10 cellular contexts compared by ENCODE assay signal in genomic region chr2:113174369-113174735, GRCh38. TPM values are rescaled to one million over a fixed set of nuclear protein-coding genes. Genes with fewer than 3 reads are reported as not detected.
DNase-seq lines count a peak whose midpoint lies in the region; ATAC-seq and TF ChIP-seq lines count a peak whose summit lies in the region.
"Had no signal": no experiment of that assay in that cellular context is flagged by ENCODE, and none has a peak within 500 bp of the region (broad histone marks: within the 10 kb centered on the region; RNA-seq: fewer than 3 reads in every experiment).

No MANE protein-coding gene starts in this region.

- TF ChIP-seq POLR2A in NB4 (IDR thresholded peaks at IDR 0.05; ENCODE audit: extremely low read depth, insufficient read length) (no peak), gastroesophageal sphincter (IDR thresholded peaks at IDR 0.05) (no peak)

- H3K27ac ChIP-seq in effector memory CD4-positive, alpha-beta T cell (ENCODE audit: insufficient read depth, low read length, poor library complexity, severe bottlenecking): peak overlapping the region; percentile 85
- H3K27ac ChIP-seq in skin epidermis (peak overlapping the region in 20 of 21 experiments; percentile 17 to 95 (median 80)), gastroesophageal sphincter (peak overlapping the region in 2 of 4 donors; percentile 17 to 25)
- H3K27ac ChIP-seq: parathyroid adenoma had no signal

- H3K36me3 ChIP-seq in effector memory CD4-positive, alpha-beta T cell (ENCODE audit: control insufficient read depth, insufficient read depth, low read length): peaks cover 7% of the 10 kb centered on the region
- H3K36me3 ChIP-seq in gastroesophageal sphincter: no peaks in the 10 kb centered on the region
- H3K36me3 ChIP-seq: MG63 had no signal

- no peak for DNase-seq in GM10266 (ENCODE audit: extremely low spot score)
- no peak for DNase-seq in NB4 (ENCODE audit: low read depth)
- no peak for DNase-seq in effector memory CD4-positive, alpha-beta T cell
- DNase-seq in NCI-H82 treated with DMSO at 0.1 percent for 48 hours (lab: John Stamatoyannopoulos, UW; ENCODE audit: unreplicated experiment): no peak
- no peak for DNase-seq in NCI-H2107 treated with DMSO at 0.1 percent for 48 hours (lab: John Stamatoyannopoulos, UW; ENCODE audit: unreplicated experiment)
- DNase-seq in NOMO-1 (lab: John Stamatoyannopoulos, UW; ENCODE audit: unreplicated experiment in 2 of 2): no peak
- DNase-seq: MG63 had no signal

- no peaks in the 10 kb centered on the region for H3K9me3 ChIP-seq in effector memory CD4-positive, alpha-beta T cell (ENCODE audit: control insufficient read depth, low read length)
- no peaks in the 10 kb centered on the region for H3K9me3 ChIP-seq in gastroesophageal sphincter
- H3K9me3 ChIP-seq: MG63 had no signal

- no peak for TF ChIP-seq EP300 in gastroesophageal sphincter (IDR thresholded peaks at IDR 0.05)

- H3K4me3 ChIP-seq in NB4 (ENCODE audit: low read depth, low read length): peak overlapping the region; percentile 85
- H3K4me3 ChIP-seq in effector memory CD4-positive, alpha-beta T cell (ENCODE audit: insufficient read depth, low read depth, low read length, poor library complexity, severe bottlenecking): peak overlapping the region; percentile 58
- H3K4me3 ChIP-seq in skin epidermis: peak overlapping the region; percentile 27 to 48 (median 36)
- peak overlapping the region in 1 of 2 donors; percentile 32 for H3K4me3 ChIP-seq in gastroesophageal sphincter
- H3K4me3 ChIP-seq: MG63 had no signal

- ATAC-seq in gastroesophageal sphincter: no peak

- peak; percentile 44 for TF ChIP-seq CTCF in GM10266 (IDR thresholded peaks at IDR 0.05; ENCODE audit: control insufficient read depth, insufficient read depth, low read depth, missing control alignments)
- peak; percentile 23 for TF ChIP-seq CTCF in NB4 (IDR thresholded peaks at IDR 0.05; ENCODE audit: low read depth, low read length)
- no peak for TF ChIP-seq CTCF in gastroesophageal sphincter (IDR thresholded peaks at IDR 0.05)

- WGBS in gastroesophageal sphincter (ENCODE audit: low coverage in 1 of 2), 2 donors: no CpG with 5 or more reads among the region's 3 CpGs

- no peaks in the 10 kb centered on the region for H3K27me3 ChIP-seq in effector memory CD4-positive, alpha-beta T cell (replicated peaks; ENCODE audit: control insufficient read depth, insufficient read depth, low read length, poor library complexity, severe bottlenecking)
- H3K27me3 ChIP-seq in gastroesophageal sphincter: no peaks in the 10 kb centered on the region
- H3K27me3 ChIP-seq: MG63 had no signal

- peaks cover 81% of the 10 kb centered on the region for H3K4me1 ChIP-seq in effector memory CD4-positive, alpha-beta T cell (ENCODE audit: control insufficient read depth, insufficient read depth, low read length, poor library complexity, severe bottlenecking)
- H3K4me1 ChIP-seq in gastroesophageal sphincter: no peaks in the 10 kb centered on the region

RNA-seq across cellular contexts. Expression of gene PSD4, which starts 0.6 kb away (rescaled TPM):
- total RNA-seq in gastroesophageal sphincter: 1 to 10 TPM; 3.0 to 4.4 (median 3.6) TPM

RNA-seq across cellular contexts. Expression of gene IL1RN, which starts 47.0 kb away (rescaled TPM):
- 10 to 100 TPM in 1 of 4 donors, 1 to 10 TPM in 2, under 1 TPM in 1; 0.46 to 32.9 (median 2.7) TPM for total RNA-seq in gastroesophageal sphincter

Comparison
In these comparisons a context has a peak if more than half of its experiments do, and no peak if none do; other contexts are left out.
1. CTCF ChIP-seq: peak in GM10266 (single experiment) and NB4 (single experiment); none in gastroesophageal sphincter (0 of 4).